Comparison of ENCODE assay signal across 1 cellular context in genomic region chr17:42623732-42624596, GRCh38.
TF ChIP-seq lines count a peak whose summit lies in the region.

No MANE protein-coding gene starts in this region.

TF ChIP-seq in IMR-90, 13 proteins besides CTCF, POLR2A, EP300 and RAD21:
- TF ChIP-seq RFX5 (IDR thresholded peaks at IDR 0.05; ENCODE audit: low read depth, low read length) (no peak), CEBPB (IDR thresholded peaks at IDR 0.05; ENCODE audit: low read depth, low read length) (no peak), CHD1 (IDR thresholded peaks at IDR 0.05; ENCODE audit: low read depth, low read length) (no peak), SMC3 (IDR thresholded peaks at IDR 0.05; ENCODE audit: low read depth, low read length) (no peak), BHLHE40 (IDR thresholded peaks at IDR 0.05; ENCODE audit: low read depth, low read length) (no peak), MAZ (IDR thresholded peaks at IDR 0.05; ENCODE audit: borderline replicate concordance, low read depth, low read length) (no peak)
